In the genomic region with DNA sequence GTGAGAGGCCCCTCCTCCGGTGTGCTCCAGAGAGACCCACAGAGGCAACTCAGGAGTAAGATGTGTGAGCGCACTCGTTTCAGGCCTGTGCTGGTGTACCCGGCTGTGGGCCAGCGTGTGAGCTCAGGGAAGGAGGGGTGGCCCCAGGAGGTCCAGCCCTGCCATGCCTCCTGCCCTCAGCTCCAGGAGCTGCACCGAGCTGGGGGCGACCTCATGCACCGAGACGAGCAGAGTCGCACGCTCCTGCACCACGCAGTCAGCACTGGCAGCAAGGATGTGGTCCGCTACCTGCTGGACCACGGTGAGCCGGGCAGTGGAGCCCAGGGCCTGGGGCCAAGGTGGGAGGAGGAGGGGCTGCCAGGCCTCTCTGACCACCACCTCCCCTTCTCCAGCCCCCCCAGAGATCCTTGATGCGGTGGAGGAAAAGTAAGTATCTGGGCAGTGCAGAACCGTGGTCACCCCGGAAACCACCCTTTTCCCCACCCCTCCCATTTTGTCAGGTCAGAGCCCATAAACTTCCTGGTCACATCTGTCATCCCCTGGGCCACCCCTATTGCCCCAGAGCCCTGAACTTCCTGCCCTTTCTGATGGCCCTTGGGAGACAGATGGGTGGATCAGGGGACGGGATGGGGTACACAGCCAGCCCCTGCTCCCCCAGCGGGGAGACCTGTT, we compare ENCODE assay signal across 13 cellular contexts. TPM values are rescaled to one million over a fixed set of nuclear protein-coding genes. Genes with fewer than 3 reads are reported as not detected.
DNase-seq lines count a peak whose midpoint lies in the region; ATAC-seq and TF ChIP-seq lines count a peak whose summit lies in the region.
"Had no signal": no experiment of that assay in that cellular context is flagged by ENCODE, and none has a peak within 500 bp of the region (broad histone marks: within the 10 kb centered on the region; RNA-seq: fewer than 3 reads in every experiment).

No MANE protein-coding gene starts in this region.

- intact Hi-C loops in spleen (cut with DNase I; ENCODE audit: low total_unique reads), result no loop called here

- peaks cover 21% of the 10 kb centered on the region for H3K27me3 Mint-ChIP-seq in activated T-cell treated with anti-CD3 and anti-CD28 coated beads, Interleukin-2, amount 50 U/mL, for 24 hours
- H3K27me3 Mint-ChIP-seq in immature natural killer cell (ENCODE audit: low read depth in 3 of 3), result peaks cover 4 to 7% (median 4%) of the 10 kb centered on the region in 3 donors

- no peak overlapping the region for H3K4me3 Mint-ChIP-seq in activated T-cell treated with anti-CD3 and anti-CD28 coated beads, Interleukin-2, amount 50 U/mL, for 24 hours
- peak overlapping the region; percentile 27 to 63 (median 52) for H3K4me3 Mint-ChIP-seq in immature natural killer cell

- H3K27ac Mint-ChIP-seq in activated T-cell treated with anti-CD3 and anti-CD28 coated beads, Interleukin-2, amount 50 U/mL, for 24 hours, result peak overlapping the region; percentile 71
- peak overlapping the region; percentile 59 to 87 (median 78) for H3K27ac Mint-ChIP-seq in immature natural killer cell

- TF ChIP-seq CTCF in VCaP (conservative IDR thresholded peaks at IDR 0.05), result no peak
- no peak for TF ChIP-seq CTCF in spleen (IDR thresholded peaks at IDR 0.05 in 8 of 11, conservative IDR thresholded peaks at IDR 0.05 in 3 of 11)

- H3K4me3 ChIP-seq in spleen, result no peak overlapping the region
- no peak overlapping the region for H3K4me3 ChIP-seq in effector memory CD4-positive, alpha-beta T cell (ENCODE audit: insufficient read depth, low read depth, low read length, poor library complexity, severe bottlenecking)
- H3K4me3 ChIP-seq: HAP-1 had no signal

- H3K27me3 ChIP-seq in spleen (replicated peaks in 1 of 7), result peaks cover 0 to 33% (median 14%) of the 10 kb centered on the region in 7 donors
- peaks cover 17% of the 10 kb centered on the region for H3K27me3 ChIP-seq in effector memory CD4-positive, alpha-beta T cell (replicated peaks; ENCODE audit: control insufficient read depth, insufficient read depth, low read length, poor library complexity, severe bottlenecking)

- no peak for TF ChIP-seq POLR2A in spleen (IDR thresholded peaks at IDR 0.05)

- H3K4me1 ChIP-seq in spleen, result peaks cover 7 to 56% (median 37%) of the 10 kb centered on the region in 6 donors
- H3K4me1 ChIP-seq in effector memory CD4-positive, alpha-beta T cell (ENCODE audit: control insufficient read depth, insufficient read depth, low read length, poor library complexity, severe bottlenecking), result peaks cover 11% of the 10 kb centered on the region

- H3K4me1 Mint-ChIP-seq in activated T-cell treated with anti-CD3 and anti-CD28 coated beads, Interleukin-2, amount 50 U/mL, for 24 hours (ENCODE audit: low read depth), result peaks cover 11% of the 10 kb centered on the region
- peaks cover 14 to 22% of the 10 kb centered on the region in 2 donors for H3K4me1 Mint-ChIP-seq in immature natural killer cell

- no peaks in the 10 kb centered on the region for H3K9me3 ChIP-seq in spleen
- no peaks in the 10 kb centered on the region for H3K9me3 ChIP-seq in effector memory CD4-positive, alpha-beta T cell (ENCODE audit: control insufficient read depth, low read length)
- H3K9me3 ChIP-seq: HAP-1 had no signal

- peaks cover 4 to 51% (median 40%) of the 10 kb centered on the region in 6 donors for H3K36me3 ChIP-seq in spleen
- peaks cover 46% of the 10 kb centered on the region for H3K36me3 ChIP-seq in effector memory CD4-positive, alpha-beta T cell (ENCODE audit: control insufficient read depth, insufficient read depth, low read length)

- peak overlapping the region; percentile 92 for H3K27ac ChIP-seq in VCaP
- H3K27ac ChIP-seq in spleen, result peak overlapping the region in 7 of 8 donors; percentile 13 to 85 (median 82)
- H3K27ac ChIP-seq in effector memory CD4-positive, alpha-beta T cell (ENCODE audit: insufficient read depth, low read length, poor library complexity, severe bottlenecking), result no peak overlapping the region

- no peaks in the 10 kb centered on the region for H3K9me3 Mint-ChIP-seq in activated T-cell treated with anti-CD3 and anti-CD28 coated beads, Interleukin-2, amount 50 U/mL, for 24 hours
- H3K9me3 Mint-ChIP-seq in immature natural killer cell, result no peaks in the 10 kb centered on the region

- no peak for DNase-seq in activated T-cell treated with anti-CD3 and anti-CD28 coated beads, Interleukin-2, amount 50 U/mL, for 24 hours
- no peak for DNase-seq in activated T-cell treated with anti-CD3 and anti-CD28 coated beads, Interleukin-2, amount 50 U/mL, for 48 hours
- no peak for DNase-seq in immature natural killer cell
- DNase-seq in spleen, result peak; percentile 75
- no peak for DNase-seq in NCI-H524 (lab: John Stamatoyannopoulos, UW)
- DNase-seq in effector memory CD4-positive, alpha-beta T cell, result no peak
- DNase-seq: activated CD4-positive, alpha-beta T cell treated with anti-CD3 and anti-CD28 coated beads for 1 hour; effector CD8-positive, alpha-beta T cell; NCI-H446 treated with DMSO at 0.1 percent for 48 hours had no signal

- WGBS in spleen, 5 donors, result 59 to 81% (median 69%) methylated on average over 10 to 20 of the region's 20 CpGs

- no peak for ATAC-seq in HG03378 (IDR thresholded peaks at IDR 0.05; ENCODE audit: unreplicated experiment)

- peaks cover 55% of the 10 kb centered on the region for H3K36me3 Mint-ChIP-seq in activated T-cell treated with anti-CD3 and anti-CD28 coated beads, Interleukin-2, amount 50 U/mL, for 24 hours (ENCODE audit: low read depth)
- H3K36me3 Mint-ChIP-seq in immature natural killer cell, result peaks cover 0 to 8% (median 0%) of the 10 kb centered on the region in 3 donors

RNA-seq across cellular contexts. Expression of a gene that starts 2.5 kb away (rescaled TPM):
- polyA plus RNA-seq in immature natural killer cell (under 1 TPM in 1 of 3 donors, not detected in 2; 0.44 TPM), spleen (10 to 100 TPM; 16.2 to 26.6 (median 22.3) TPM)
- 10 to 100 TPM; 22.6 to 52.8 (median 36.8) TPM for total RNA-seq in spleen

RNA-seq across cellular contexts. Expression of a gene that starts 12.6 kb away (rescaled TPM):
- under 1 TPM in 2 of 3 donors, not detected in 1; 0.31 to 0.51 TPM for polyA plus RNA-seq in immature natural killer cell
- 10 to 100 TPM in 3 of 7 donors, 1 to 10 TPM in 4; 2.3 to 34.1 (median 8.5) TPM for total RNA-seq in spleen
- 1 to 10 TPM in 1 of 3 donors, under 1 TPM in 2; 0.06 to 2.0 (median 0.20) TPM for polyA plus RNA-seq in spleen
- polyA plus RNA-seq: AG04450 had no signal

RNA-seq across cellular contexts. Expression of a gene that starts 31.7 kb away (rescaled TPM):
- polyA plus RNA-seq in immature natural killer cell (100 to 1,000 TPM in 1 of 3 donors, 10 to 100 TPM in 2; 40.7 to 120 (median 63.6) TPM), spleen (10 to 100 TPM; 44.2 to 89.0 (median 60.9) TPM)
- total RNA-seq in spleen, result 100 to 1,000 TPM in 5 of 7 donors, 10 to 100 TPM in 2; 86.0 to 136 (median 106) TPM

Comparison
In these comparisons a context has a peak if more than half of its experiments do, and no peak if none do; other contexts are left out.
1. RNA of a gene that starts 2.5 kb away (polyA plus RNA-seq): 16.2 to 26.6 TPM in spleen; 0.44 TPM in immature natural killer cell; every median in the first group is over 10 times any median in the second.